1 cellular context compared by ENCODE assay signal in the genomic region with DNA sequence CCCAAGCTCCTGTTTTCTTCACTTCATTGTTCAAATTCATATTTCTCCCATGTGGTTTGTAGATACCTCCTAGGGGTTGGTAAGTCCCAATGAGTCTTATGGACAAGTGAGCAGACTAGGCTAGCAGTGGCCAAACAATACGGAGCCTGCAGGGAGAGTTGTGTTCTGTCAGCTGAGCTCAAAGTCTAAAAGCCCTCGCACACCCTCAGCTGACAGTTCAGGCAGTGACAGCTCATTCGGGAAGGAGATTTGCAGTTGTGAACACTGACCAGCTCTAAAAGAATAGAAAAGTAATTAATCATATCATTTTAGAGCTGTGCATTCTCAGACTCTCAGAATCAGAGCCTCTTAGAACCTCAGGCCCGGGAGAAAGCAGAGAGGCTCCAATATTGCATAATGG.
A peak's percentile ranks its signal among the peaks of the same experiment; 100 is the strongest.
TF ChIP-seq lines count a peak whose summit lies in the region.

No MANE protein-coding gene starts in this region.

TF ChIP-seq in HepG2, 621 proteins besides CTCF, POLR2A, EP300 and RAD21:
- TF ChIP-seq HNF4G (IDR thresholded peaks at IDR 0.05; ENCODE audit: borderline replicate concordance, low read depth, low read length) (0 out of 2 replicates have a peak, but pooled peaks have one; percentile 14), HNF4G (CRISPR knock-in tag; IDR thresholded peaks at IDR 0.05; ENCODE audit: borderline replicate concordance, low read depth) (no peak), ZNF720 (CRISPR knock-in tag; IDR thresholded peaks at IDR 0.05) (no peak), ZNF180 (CRISPR knock-in tag; IDR thresholded peaks at IDR 0.05; ENCODE audit: borderline replicate concordance, low read depth) (no peak), HNF4A (CRISPR knock-in tag; IDR thresholded peaks at IDR 0.05) (peak; percentile 58; the same call in 1 of the 2 replicates), ZBTB1 (CRISPR knock-in tag; IDR thresholded peaks at IDR 0.05; ENCODE audit: borderline replicate concordance) (no peak), TCF7L2 (IDR thresholded peaks at IDR 0.05; ENCODE audit: low read depth, low read length) (no peak), ZNF264 (CRISPR knock-in tag; IDR thresholded peaks at IDR 0.05) (0 out of 2 replicates have a peak, but pooled peaks have one; percentile 51), SAP130 (CRISPR knock-in tag; IDR thresholded peaks at IDR 0.05; ENCODE audit: low read depth) (peak; percentile 38; the same call in 1 of the 2 replicates), ZNF224 (CRISPR knock-in tag; IDR thresholded peaks at IDR 0.05) (no peak), ZFP62 (CRISPR knock-in tag; IDR thresholded peaks at IDR 0.05) (no peak)
- TF ChIP-seq, protein P1, sequence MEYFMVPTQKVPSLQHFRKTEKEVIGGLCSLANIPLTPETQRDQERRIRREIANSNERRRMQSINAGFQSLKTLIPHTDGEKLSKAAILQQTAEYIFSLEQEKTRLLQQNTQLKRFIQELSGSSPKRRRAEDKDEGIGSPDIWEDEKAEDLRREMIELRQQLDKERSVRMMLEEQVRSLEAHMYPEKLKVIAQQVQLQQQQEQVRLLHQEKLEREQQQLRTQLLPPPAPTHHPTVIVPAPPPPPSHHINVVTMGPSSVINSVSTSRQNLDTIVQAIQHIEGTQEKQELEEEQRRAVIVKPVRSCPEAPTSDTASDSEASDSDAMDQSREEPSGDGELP (IDR thresholded peaks at IDR 0.05; ENCODE audit: borderline replicate concordance, low read depth) = peak; percentile 74
